18 cellular contexts compared by ENCODE assay signal in genomic region chr4:183370786-183371185, GRCh38. TPM values are rescaled to one million over a fixed set of nuclear protein-coding genes. Genes with fewer than 3 reads are reported as not detected.
DNase-seq lines count a peak whose midpoint lies in the region; ATAC-seq and TF ChIP-seq lines count a peak whose summit lies in the region.
"Had no signal": no experiment of that assay in that cellular context is flagged by ENCODE, and none has a peak within 500 bp of the region (broad histone marks: within the 10 kb centered on the region; RNA-seq: fewer than 3 reads in every experiment).

No MANE protein-coding gene starts in this region.

- H4K20me1 ChIP-seq in mammary epithelial cell (ENCODE audit: insufficient read depth, low read length): no peaks in the 10 kb centered on the region

- dilution Hi-C loops in mammary epithelial cell (cut with HindIII; ENCODE audit: low sequenced_read_pairs): no loop called here

- DNase-seq in mammary epithelial cell: no peak
- DNase-seq in breast epithelium (ENCODE audit: low spot score in 2 of 2): no peak
- DNase-seq in mesenteric fat pad (ENCODE audit: low spot score): peak; percentile 74
- DNase-seq in type B pancreatic cell (ENCODE audit: extremely low spot score, unreplicated experiment): no peak
- no peak for DNase-seq in G401 (ENCODE audit: low spot score)
- DNase-seq in activated CD8-positive, alpha-beta memory T cell treated with anti-CD3 and anti-CD28 coated beads, Interleukin-2, amount 50 U/mL, for 4 hours: no peak
- DNase-seq: Caco-2; CD8-positive, alpha-beta memory T cell; DND-41; GF-D8 had no signal

- TF ChIP-seq CTCF in mammary epithelial cell (conservative IDR thresholded peaks at IDR 0.05 in 1 of 2, IDR thresholded peaks at IDR 0.05 in 1 of 2; ENCODE audit: extremely low read depth in 1 of 2, insufficient read depth in 1 of 2, low read depth in 1 of 2, low read length in 2 of 2) (no peak), breast epithelium (IDR thresholded peaks at IDR 0.05) (no peak), type B pancreatic cell (conservative IDR thresholded peaks at IDR 0.05) (no peak)

- peak overlapping the region; percentile 27 for H2AFZ ChIP-seq in mammary epithelial cell (ENCODE audit: low read depth, low read length)

- H3K27ac Mint-ChIP-seq in type B pancreatic cell: no peak overlapping the region
- H3K27ac Mint-ChIP-seq: CD14-positive monocyte had no signal

- no peak for TF ChIP-seq POLR2A in breast epithelium (IDR thresholded peaks at IDR 0.05)

- CTCF ChIA-PET in mammary epithelial cell (lab: Charles Lee; ENCODE audit: low non-redundant PET): interaction anchor here (0.7 kb wide), 1 partner anchor 41 kb away, joined by 4 read pairs; no protein-coding TSS in a partner anchor

- no peaks in the 10 kb centered on the region for H3K4me1 ChIP-seq in mammary epithelial cell (ENCODE audit: insufficient read depth, low read length)
- H3K4me1 ChIP-seq in breast epithelium: no peaks in the 10 kb centered on the region
- H3K4me1 ChIP-seq: Caco-2 had no signal

- H3K4me2 ChIP-seq in mammary epithelial cell (ENCODE audit: insufficient read depth, low read depth, low read length): no peak overlapping the region

- in situ Hi-C loops in mammary epithelial cell (cut with MboI; ENCODE audit: low sequenced_read_pairs in 2 of 2): no loop called here
- in situ Hi-C loops in G401 (cut with HindIII; ENCODE audit: low sequenced_read_pairs): no loop called here

- H3K27me3 Mint-ChIP-seq in type B pancreatic cell: peaks cover 3% of the 10 kb centered on the region

- no TSS peak for BruUV-seq in mammary epithelial cell (replicated peaks; lab: Mats Ljungman, UMichigan)

- ATAC-seq in esophagus mucosa: peak; percentile 50
- ATAC-seq in GM21381 (IDR thresholded peaks at IDR 0.05; ENCODE audit: unreplicated experiment): no peak
- ATAC-seq: HCT116, HepG2 had no signal

- no peak overlapping the region for H3K4me3 ChIP-seq in mammary epithelial cell (replicated peaks in 1 of 3; ENCODE audit: insufficient read depth in 1 of 3, low read depth in 2 of 3, low read length in 3 of 3)
- H3K4me3 ChIP-seq in breast epithelium: no peak overlapping the region

- no peaks in the 10 kb centered on the region for H3K9me3 ChIP-seq in mammary epithelial cell (replicated peaks; ENCODE audit: insufficient read depth, low read length)
- H3K9me3 ChIP-seq in breast epithelium: peaks cover 0 to 4% of the 10 kb centered on the region in 2 donors

- H3K79me2 ChIP-seq in mammary epithelial cell (ENCODE audit: insufficient read depth, low read length): no peaks in the 10 kb centered on the region

- H3K4me3 Mint-ChIP-seq in type B pancreatic cell: peak overlapping the region; percentile 37
- H3K4me3 Mint-ChIP-seq: CD14-positive monocyte; CD8-positive, alpha-beta memory T cell had no signal

- no peaks in the 10 kb centered on the region for H3K36me3 ChIP-seq in mammary epithelial cell (ENCODE audit: insufficient read depth, low read length)
- H3K36me3 ChIP-seq in breast epithelium: no peaks in the 10 kb centered on the region

- no peaks in the 10 kb centered on the region for H3K36me3 Mint-ChIP-seq in type B pancreatic cell
- H3K36me3 Mint-ChIP-seq: CD14-positive monocyte had no signal

- H3K27ac ChIP-seq in mammary epithelial cell (ENCODE audit: insufficient read depth, low read depth, low read length) (no peak overlapping the region), breast epithelium (no peak overlapping the region)
- H3K27ac ChIP-seq: 22Rv1 had no signal

- WGBS in mammary epithelial cell (ENCODE audit: low coverage, missing lambda C conversion rate): 53% methylated on average over 8 of the region's 12 CpGs

- H3K9ac ChIP-seq in mammary epithelial cell (ENCODE audit: insufficient read depth, low read length): no peak overlapping the region

- peaks cover 5% of the 10 kb centered on the region for H3K9me3 Mint-ChIP-seq in type B pancreatic cell

- H3K27me3 ChIP-seq in mammary epithelial cell (ENCODE audit: insufficient read depth, low read length): no peaks in the 10 kb centered on the region
- H3K27me3 ChIP-seq in breast epithelium: no peaks in the 10 kb centered on the region

- H3K4me1 Mint-ChIP-seq in type B pancreatic cell (ENCODE audit: unreplicated experiment): peaks cover 4% of the 10 kb centered on the region
- H3K4me1 Mint-ChIP-seq: CD8-positive, alpha-beta memory T cell had no signal

- intact Hi-C loops in mammary epithelial cell (cut with micrococcal nuclease) (no loop called here), breast epithelium (cut with DNase I; ENCODE audit: low total_unique reads) (no loop called here)

RNA-seq across cellular contexts. Expression of gene CLDN24, which starts 48.6 kb away (rescaled TPM):
- total RNA-seq in mammary epithelial cell: not detected
- not detected for polyA plus RNA-seq in mammary epithelial cell
- not detected for polyA minus RNA-seq in mammary epithelial cell
- total RNA-seq in breast epithelium: not detected
- 1.2 TPM for total RNA-seq in esophagus mucosa
- not detected for total RNA-seq in mesenteric fat pad
- not detected in 2 replicates for total RNA-seq in type B pancreatic cell (ENCODE audit: low replicate concordance)
- total RNA-seq in G401 (2014; rRNA removed; shearing (Covaris generic)): not detected in 2 replicates
- total RNA-seq: A673; Caco-2; CD8-positive, alpha-beta memory T cell; HepG2 had no signal
- polyA plus RNA-seq: BJ; CD14-positive monocyte; CD8-positive, alpha-beta memory T cell; HepG2 had no signal

RNA-seq across cellular contexts. Expression of gene CLDN22, which starts 50.7 kb away (rescaled TPM):
- total RNA-seq in mammary epithelial cell (not detected), breast epithelium (not detected), esophagus mucosa (0.16 TPM), mesenteric fat pad (not detected), type B pancreatic cell (ENCODE audit: low replicate concordance) (not detected in 2 replicates)
- not detected for polyA plus RNA-seq in mammary epithelial cell
- polyA minus RNA-seq in mammary epithelial cell: not detected
- total RNA-seq in G401 (2014; rRNA removed; shearing (Covaris generic)): not detected in 2 replicates
- total RNA-seq: A673; Caco-2; CD8-positive, alpha-beta memory T cell; HepG2 had no signal
- polyA plus RNA-seq: CD14-positive monocyte; CD8-positive, alpha-beta memory T cell had no signal
